In the genomic region with DNA sequence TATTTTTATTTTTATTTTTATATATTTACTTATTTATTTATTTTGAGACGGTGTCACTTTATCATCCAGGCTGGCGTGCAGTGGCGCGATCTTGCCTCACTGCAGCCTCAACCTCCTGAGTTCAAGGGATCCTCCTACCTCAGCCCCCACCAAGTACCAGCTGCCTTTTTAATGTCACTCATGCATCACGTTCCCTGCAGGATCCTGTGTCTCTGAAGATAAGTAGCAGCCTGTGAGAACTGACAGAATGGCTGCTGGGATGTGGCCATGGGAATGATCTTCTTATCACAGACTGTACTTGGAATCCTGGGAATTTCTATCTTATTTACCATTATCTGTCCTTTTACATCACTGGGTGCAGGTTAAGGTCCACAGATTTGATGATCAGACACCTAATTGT, we compare ENCODE assay signal across 17 cellular contexts.
"Had no signal": no experiment of that assay in that cellular context is flagged by ENCODE, and none has a peak within 500 bp of the region (broad histone marks: within the 10 kb centered on the region; RNA-seq: fewer than 3 reads in every experiment).

No MANE protein-coding gene starts in this region.

- H3K4me1 ChIP-seq: lower lobe of right lung had no signal

- H3K27ac ChIP-seq: esophagus squamous epithelium, lower lobe of right lung, ovary, thoracic aorta, upper lobe of right lung had no signal

- H3K4me3 ChIP-seq: adrenal gland, esophagus squamous epithelium, lower lobe of right lung, ovary, thoracic aorta, upper lobe of right lung had no signal

- H3K27me3 ChIP-seq: adrenal gland, esophagus squamous epithelium, ovary, upper lobe of right lung had no signal

- H3K36me3 ChIP-seq: adrenal gland, esophagus squamous epithelium, lower lobe of right lung, ovary, thoracic aorta, upper lobe of right lung had no signal

- DNase-seq: activated B cell treated with CpG ODN at 0.5 μM for 24 hours; activated CD4-positive, alpha-beta memory T cell treated with anti-CD3 and anti-CD28 coated beads for 36 hours; activated CD4-positive, alpha-beta T cell treated with anti-CD3 and anti-CD28 coated beads for 4 hours; activated gamma-delta T cell treated with Interleukin-2 at 50 U/mL for 16 hours; activated T-cell treated with anti-CD3 and anti-CD28 coated beads for 4 hours; cerebellar nuclear complex; effector CD4-positive, alpha-beta T cell; esophagus squamous epithelium; left cardiac atrium; lower lobe of right lung; natural killer cell; stimulated activated naive B cell treated with anti-CD40 and anti-IgM and Interleukin-4, amounts not matched to agents 10 μg/mL and 1 μg/mL and 100 μg/mL, for 72 hours; upper lobe of right lung had no signal

- H3K9me3 ChIP-seq: adrenal gland, lower lobe of right lung, ovary, upper lobe of right lung had no signal

- ATAC-seq: activated naive CD4-positive, alpha-beta T cell treated with anti-CD3 and anti-CD28 coated beads, Interleukin-2, amount 50 U/mL, for 72 hours; natural killer cell; stimulated activated naive B cell treated with anti-CD40 and anti-IgM and Interleukin-4, amounts not matched to agents 10 μg/mL and 1 μg/mL and 100 μg/mL, for 72 hours had no signal
